Comparison of ENCODE assay signal across 14 cellular contexts in the genomic region with DNA sequence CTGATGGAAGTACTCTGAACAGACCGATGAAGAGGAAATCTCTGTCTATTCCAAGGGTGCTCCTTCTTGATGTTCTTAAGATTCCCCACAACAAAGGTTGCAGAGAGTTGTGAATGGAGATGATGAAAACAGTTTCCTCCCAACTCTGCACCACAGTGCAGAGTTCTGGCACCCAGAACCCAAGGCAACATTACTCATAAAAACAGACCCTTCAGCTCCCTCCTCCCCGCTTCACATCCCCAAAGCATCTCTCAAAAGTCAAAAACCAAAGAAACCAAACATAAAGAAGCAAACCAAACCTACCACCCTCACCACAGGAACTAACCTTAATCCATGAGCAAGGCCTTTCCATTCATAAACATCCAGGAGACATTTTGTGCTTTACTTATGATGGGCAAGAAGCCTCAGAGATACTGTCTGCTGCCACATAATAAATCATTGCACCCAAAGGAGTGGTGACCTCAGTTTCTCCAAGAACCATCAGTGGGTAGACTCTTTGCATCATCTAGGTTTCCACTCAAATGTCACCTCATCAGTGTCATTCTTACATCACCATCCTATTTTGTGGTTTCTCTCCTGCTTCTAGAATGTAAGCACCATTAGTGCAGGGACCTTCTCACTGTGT. TPM values are rescaled to one million over a fixed set of nuclear protein-coding genes. Genes with fewer than 3 reads are reported as not detected.
DNase-seq lines count a peak whose midpoint lies in the region; ATAC-seq lines count a peak whose summit lies in the region.
"Had no signal": no experiment of that assay in that cellular context is flagged by ENCODE, and none has a peak within 500 bp of the region (broad histone marks: within the 10 kb centered on the region; RNA-seq: fewer than 3 reads in every experiment).

No MANE protein-coding gene starts in this region.

- H3K27ac Mint-ChIP-seq in activated CD8-positive, alpha-beta memory T cell treated with anti-CD3 and anti-CD28 coated beads, Interleukin-2, amount 10 ng/mL, durations not matched to agents 7 days and 5 days: no peak overlapping the region
- H3K27ac Mint-ChIP-seq in activated T-helper 17 cell treated with anti-CD3 and anti-CD28 coated beads, Interleukin-2, amount 50 U/mL, for 72 hours: no peak overlapping the region
- peak overlapping the region; percentile 85 for H3K27ac Mint-ChIP-seq in activated naive CD8-positive, alpha-beta T cell treated with anti-CD3 and anti-CD28 coated beads, Interleukin-2, amount 50 U/mL, for 24 hours
- peak overlapping the region; percentile 94 for H3K27ac Mint-ChIP-seq in stimulated activated naive CD8-positive, alpha-beta T cell treated with anti-CD3 and anti-CD28 coated beads, Interleukin-15, Interleukin-2, amounts not matched to agents 100 ng/mL and 50 ng/mL, for 24 hours
- H3K27ac Mint-ChIP-seq: CD4-positive, alpha-beta memory T cell; GM23338 had no signal

- ATAC-seq in activated CD8-positive, alpha-beta memory T cell treated with anti-CD3 and anti-CD28 coated beads, Interleukin-2, amount 10 ng/mL, durations not matched to agents 7 days and 5 days: peak; percentile 36
- peak; percentile 85 for ATAC-seq in activated T-helper 17 cell treated with anti-CD3 and anti-CD28 coated beads, Interleukin-2, amount 50 U/mL, for 72 hours (replicated peaks)
- peak; percentile 87 for ATAC-seq in activated naive CD8-positive, alpha-beta T cell treated with anti-CD3 and anti-CD28 coated beads, Interleukin-2, amount 50 U/mL, for 24 hours
- ATAC-seq in HG02759 (IDR thresholded peaks at IDR 0.05; ENCODE audit: unreplicated experiment): no peak
- ATAC-seq: A549, GM12878, GM23338 had no signal

- H3K4me1 Mint-ChIP-seq in activated CD8-positive, alpha-beta memory T cell treated with anti-CD3 and anti-CD28 coated beads, Interleukin-2, amount 10 ng/mL, durations not matched to agents 7 days and 5 days: peaks cover 8% of the 10 kb centered on the region
- H3K4me1 Mint-ChIP-seq in activated T-helper 17 cell treated with anti-CD3 and anti-CD28 coated beads, Interleukin-2, amount 50 U/mL, for 72 hours: peaks cover 6% of the 10 kb centered on the region
- H3K4me1 Mint-ChIP-seq in activated naive CD8-positive, alpha-beta T cell treated with anti-CD3 and anti-CD28 coated beads, Interleukin-2, amount 50 U/mL, for 24 hours: peaks cover 10% of the 10 kb centered on the region
- H3K4me1 Mint-ChIP-seq in stimulated activated naive CD8-positive, alpha-beta T cell treated with anti-CD3 and anti-CD28 coated beads, Interleukin-15, Interleukin-2, amounts not matched to agents 100 ng/mL and 50 ng/mL, for 24 hours (ENCODE audit: low read depth): peaks cover 11% of the 10 kb centered on the region
- H3K4me1 Mint-ChIP-seq: CD4-positive, alpha-beta memory T cell had no signal

- no peak overlapping the region for H3K4me3 Mint-ChIP-seq in activated CD8-positive, alpha-beta memory T cell treated with anti-CD3 and anti-CD28 coated beads, Interleukin-2, amount 10 ng/mL, durations not matched to agents 7 days and 5 days
- no peak overlapping the region for H3K4me3 Mint-ChIP-seq in activated T-helper 17 cell treated with anti-CD3 and anti-CD28 coated beads, Interleukin-2, amount 50 U/mL, for 72 hours
- peak overlapping the region; percentile 41 for H3K4me3 Mint-ChIP-seq in activated naive CD8-positive, alpha-beta T cell treated with anti-CD3 and anti-CD28 coated beads, Interleukin-2, amount 50 U/mL, for 24 hours
- H3K4me3 Mint-ChIP-seq in stimulated activated naive CD8-positive, alpha-beta T cell treated with anti-CD3 and anti-CD28 coated beads, Interleukin-15, Interleukin-2, amounts not matched to agents 100 ng/mL and 50 ng/mL, for 24 hours: peak overlapping the region; percentile 55
- H3K4me3 Mint-ChIP-seq: CD4-positive, alpha-beta memory T cell; GM23338 had no signal

- no peak for DNase-seq in activated CD8-positive, alpha-beta memory T cell treated with anti-CD3 and anti-CD28 coated beads, Interleukin-2, amount 10 ng/mL, durations not matched to agents 7 days and 5 days
- no peak for DNase-seq in activated CD8-positive, alpha-beta memory T cell treated with anti-CD3 and anti-CD28 coated beads for 24 hours
- no peak for DNase-seq in activated naive CD8-positive, alpha-beta T cell treated with anti-CD3 and anti-CD28 coated beads, Interleukin-2, amount 50 U/mL, for 24 hours
- DNase-seq in islet precursor cell: no peak
- DNase-seq: BE2C; CD4-positive, alpha-beta memory T cell; DMS79; H7 had no signal

- H3K9me3 Mint-ChIP-seq in activated CD8-positive, alpha-beta memory T cell treated with anti-CD3 and anti-CD28 coated beads, Interleukin-2, amount 10 ng/mL, durations not matched to agents 7 days and 5 days (ENCODE audit: low read depth): no peaks in the 10 kb centered on the region
- H3K9me3 Mint-ChIP-seq in activated T-helper 17 cell treated with anti-CD3 and anti-CD28 coated beads, Interleukin-2, amount 50 U/mL, for 72 hours: no peaks in the 10 kb centered on the region
- H3K9me3 Mint-ChIP-seq in activated naive CD8-positive, alpha-beta T cell treated with anti-CD3 and anti-CD28 coated beads, Interleukin-2, amount 50 U/mL, for 24 hours: no peaks in the 10 kb centered on the region
- H3K9me3 Mint-ChIP-seq in stimulated activated naive CD8-positive, alpha-beta T cell treated with anti-CD3 and anti-CD28 coated beads, Interleukin-15, Interleukin-2, amounts not matched to agents 100 ng/mL and 50 ng/mL, for 24 hours: no peaks in the 10 kb centered on the region
- H3K9me3 Mint-ChIP-seq: CD4-positive, alpha-beta memory T cell; GM23338 had no signal

- CTCF ChIA-PET in activated CD8-positive, alpha-beta memory T cell treated with anti-CD3 and anti-CD28 coated beads, Interleukin-2, amount 10 ng/mL, durations not matched to agents 7 days and 5 days (lab: Charles Lee): no interaction called here

- peaks cover 23% of the 10 kb centered on the region for H3K27me3 Mint-ChIP-seq in activated CD8-positive, alpha-beta memory T cell treated with anti-CD3 and anti-CD28 coated beads, Interleukin-2, amount 10 ng/mL, durations not matched to agents 7 days and 5 days
- H3K27me3 Mint-ChIP-seq in activated T-helper 17 cell treated with anti-CD3 and anti-CD28 coated beads, Interleukin-2, amount 50 U/mL, for 72 hours: peaks cover 16% of the 10 kb centered on the region
- H3K27me3 Mint-ChIP-seq in activated naive CD8-positive, alpha-beta T cell treated with anti-CD3 and anti-CD28 coated beads, Interleukin-2, amount 50 U/mL, for 24 hours: peaks cover 18% of the 10 kb centered on the region
- H3K27me3 Mint-ChIP-seq in stimulated activated naive CD8-positive, alpha-beta T cell treated with anti-CD3 and anti-CD28 coated beads, Interleukin-15, Interleukin-2, amounts not matched to agents 100 ng/mL and 50 ng/mL, for 24 hours: peaks cover 39% of the 10 kb centered on the region

- H3K36me3 Mint-ChIP-seq in activated CD8-positive, alpha-beta memory T cell treated with anti-CD3 and anti-CD28 coated beads, Interleukin-2, amount 10 ng/mL, durations not matched to agents 7 days and 5 days: no peaks in the 10 kb centered on the region
- H3K36me3 Mint-ChIP-seq in activated T-helper 17 cell treated with anti-CD3 and anti-CD28 coated beads, Interleukin-2, amount 50 U/mL, for 72 hours (ENCODE audit: low read depth): no peaks in the 10 kb centered on the region
- H3K36me3 Mint-ChIP-seq in activated naive CD8-positive, alpha-beta T cell treated with anti-CD3 and anti-CD28 coated beads, Interleukin-2, amount 50 U/mL, for 24 hours (ENCODE audit: low read depth): no peaks in the 10 kb centered on the region
- H3K36me3 Mint-ChIP-seq in stimulated activated naive CD8-positive, alpha-beta T cell treated with anti-CD3 and anti-CD28 coated beads, Interleukin-15, Interleukin-2, amounts not matched to agents 100 ng/mL and 50 ng/mL, for 24 hours (ENCODE audit: low read depth): no peaks in the 10 kb centered on the region
- H3K36me3 Mint-ChIP-seq: CD4-positive, alpha-beta memory T cell had no signal

RNA-seq across cellular contexts. Expression of a gene that starts 13.2 kb away (rescaled TPM):
- total RNA-seq in activated CD8-positive, alpha-beta memory T cell treated with anti-CD3 and anti-CD28 coated beads, Interleukin-2, amount 10 ng/mL, durations not matched to agents 7 days and 5 days: not detected
- under 1 TPM in 1 of 2 donors, not detected in 1; 0.74 TPM for total RNA-seq in activated T-helper 17 cell treated with anti-CD3 and anti-CD28 coated beads, Interleukin-2, amount 50 U/mL, for 72 hours
- total RNA-seq: CD4-positive, alpha-beta memory T cell had no signal

Comparison
In these comparisons a context has a peak if more than half of its experiments do, and no peak if none do; other contexts are left out.
1. H3K27ac Mint-ChIP-seq: peak in activated naive CD8-positive, alpha-beta T cell treated with anti-CD3 and anti-CD28 coated beads, Interleukin-2, amount 50 U/mL, for 24 hours (single experiment) and stimulated activated naive CD8-positive, alpha-beta T cell treated with anti-CD3 and anti-CD28 coated beads, Interleukin-15, Interleukin-2, amounts not matched to agents 100 ng/mL and 50 ng/mL, for 24 hours (single experiment); none in activated CD8-positive, alpha-beta memory T cell treated with anti-CD3 and anti-CD28 coated beads, Interleukin-2, amount 10 ng/mL, durations not matched to agents 7 days and 5 days (single experiment) and activated T-helper 17 cell treated with anti-CD3 and anti-CD28 coated beads, Interleukin-2, amount 50 U/mL, for 72 hours (single experiment).
2. H3K4me3 Mint-ChIP-seq: peak in activated naive CD8-positive, alpha-beta T cell treated with anti-CD3 and anti-CD28 coated beads, Interleukin-2, amount 50 U/mL, for 24 hours (single experiment) and stimulated activated naive CD8-positive, alpha-beta T cell treated with anti-CD3 and anti-CD28 coated beads, Interleukin-15, Interleukin-2, amounts not matched to agents 100 ng/mL and 50 ng/mL, for 24 hours (single experiment); none in activated CD8-positive, alpha-beta memory T cell treated with anti-CD3 and anti-CD28 coated beads, Interleukin-2, amount 10 ng/mL, durations not matched to agents 7 days and 5 days (single experiment) and activated T-helper 17 cell treated with anti-CD3 and anti-CD28 coated beads, Interleukin-2, amount 50 U/mL, for 72 hours (single experiment).